ENCODE assay signal across 12 cellular contexts in the genomic region with DNA sequence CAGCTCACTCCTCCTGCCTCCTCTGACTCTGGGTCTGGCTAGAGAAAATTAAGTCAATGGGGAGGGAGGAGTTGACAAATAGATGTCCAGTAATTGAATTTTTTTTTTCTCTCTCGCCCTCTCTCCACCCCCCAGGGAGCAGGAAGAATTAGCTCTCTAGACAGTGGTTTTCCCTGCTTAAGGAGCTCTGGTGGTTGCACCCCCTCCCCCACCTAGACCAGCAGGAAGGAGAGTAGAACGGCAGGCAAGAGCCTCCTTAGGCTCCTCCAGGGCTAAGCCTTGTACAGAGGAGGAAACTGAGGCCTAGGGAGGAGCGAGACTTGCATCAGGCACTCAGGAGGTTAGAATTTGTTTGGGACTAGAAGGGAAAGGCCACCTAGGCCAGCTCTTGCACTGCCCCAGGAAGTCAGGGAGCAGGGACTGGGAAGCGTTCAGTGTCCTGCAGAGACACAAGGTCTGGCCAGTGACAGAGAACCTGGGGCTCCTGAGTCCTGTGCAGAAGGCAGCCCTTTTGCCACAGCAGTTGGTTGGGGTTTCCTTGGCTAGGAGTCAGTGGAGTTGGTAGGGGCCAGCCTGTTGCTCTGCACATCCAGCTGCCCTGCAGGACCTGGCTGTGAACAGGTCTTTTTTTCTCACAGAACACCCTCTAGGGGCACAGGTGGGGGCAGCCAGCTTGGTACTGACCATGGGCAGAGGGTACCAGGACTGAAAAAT. TPM values are rescaled to one million over a fixed set of nuclear protein-coding genes. Genes with fewer than 3 reads are reported as not detected.
DNase-seq lines count a peak whose midpoint lies in the region; ATAC-seq and TF ChIP-seq lines count a peak whose summit lies in the region.
"Had no signal": no experiment of that assay in that cellular context is flagged by ENCODE, and none has a peak within 500 bp of the region (broad histone marks: within the 10 kb centered on the region; RNA-seq: fewer than 3 reads in every experiment).

No MANE protein-coding gene starts in this region.

- no peak for TF ChIP-seq CTCF in osteocyte (IDR thresholded peaks at IDR 0.05)

- no peak overlapping the region for H3K27ac Mint-ChIP-seq in osteocyte (ENCODE audit: unreplicated experiment)

- H3K27ac ChIP-seq in effector memory CD4-positive, alpha-beta T cell (ENCODE audit: insufficient read depth, low read length, poor library complexity, severe bottlenecking): no peak overlapping the region
- H3K27ac ChIP-seq: adrenal gland, heart right ventricle, tibial artery had no signal

- DNase-seq in G401 (ENCODE audit: low spot score): peak; percentile 44
- peak; percentile 67 for DNase-seq in NCI-H82 treated with DMSO at 0.1 percent for 48 hours (lab: John Stamatoyannopoulos, UW; ENCODE audit: unreplicated experiment)
- no peak for DNase-seq in effector memory CD4-positive, alpha-beta T cell
- no peak for DNase-seq in osteocyte (ENCODE audit: extremely low spot score, unreplicated experiment)
- DNase-seq in activated CD8-positive, alpha-beta memory T cell treated with anti-CD3 and anti-CD28 coated beads for 24 hours: no peak
- DNase-seq: heart right ventricle, sigmoid colon, tibial artery had no signal

- H3K9me3 ChIP-seq in effector memory CD4-positive, alpha-beta T cell (ENCODE audit: control insufficient read depth, low read length): no peaks in the 10 kb centered on the region
- H3K9me3 ChIP-seq: adrenal gland, sigmoid colon, tibial artery had no signal

- H3K27me3 ChIP-seq in effector memory CD4-positive, alpha-beta T cell (replicated peaks; ENCODE audit: control insufficient read depth, insufficient read depth, low read length, poor library complexity, severe bottlenecking): peaks cover 5% of the 10 kb centered on the region
- H3K27me3 ChIP-seq: sigmoid colon had no signal

- H3K4me3 ChIP-seq in effector memory CD4-positive, alpha-beta T cell (ENCODE audit: insufficient read depth, low read depth, low read length, poor library complexity, severe bottlenecking): peak overlapping the region; percentile 48

- peak overlapping the region; percentile 57 for H3K4me3 Mint-ChIP-seq in osteocyte (ENCODE audit: unreplicated experiment)

- in situ Hi-C loops in G401 (cut with HindIII; ENCODE audit: low sequenced_read_pairs): no loop called here

- peaks cover 12% of the 10 kb centered on the region for H3K4me1 ChIP-seq in effector memory CD4-positive, alpha-beta T cell (ENCODE audit: control insufficient read depth, insufficient read depth, low read length, poor library complexity, severe bottlenecking)

- ATAC-seq in GM21825 (IDR thresholded peaks at IDR 0.05; ENCODE audit: unreplicated experiment): no peak
- no peak for ATAC-seq in GM18868 (IDR thresholded peaks at IDR 0.05; ENCODE audit: unreplicated experiment)
- no peak for ATAC-seq in GM18520 (IDR thresholded peaks at IDR 0.05; ENCODE audit: unreplicated experiment)

- H3K9me3 Mint-ChIP-seq in osteocyte (ENCODE audit: unreplicated experiment): no peaks in the 10 kb centered on the region

- H3K36me3 Mint-ChIP-seq in osteocyte (ENCODE audit: unreplicated experiment): no peaks in the 10 kb centered on the region

- H3K27me3 Mint-ChIP-seq in osteocyte (ENCODE audit: unreplicated experiment): peaks cover 49% of the 10 kb centered on the region

- H3K4me1 Mint-ChIP-seq in osteocyte (ENCODE audit: unreplicated experiment): peaks cover 9% of the 10 kb centered on the region

- no peaks in the 10 kb centered on the region for H3K36me3 ChIP-seq in effector memory CD4-positive, alpha-beta T cell (ENCODE audit: control insufficient read depth, insufficient read depth, low read length)
- H3K36me3 ChIP-seq: adrenal gland, heart right ventricle, sigmoid colon, tibial artery had no signal

RNA-seq across cellular contexts. Expression of gene ACOT11, which starts 49.5 kb away (rescaled TPM):
- 7.1 and 13.6 TPM in 2 replicates for total RNA-seq in G401 (2014; rRNA removed; shearing (Covaris generic))
- total RNA-seq in osteocyte: 0.24 and 0.35 TPM in 2 replicates

Comparison
In these comparisons a context has a peak if more than half of its experiments do, and no peak if none do; other contexts are left out.
1. DNase-seq: peak in G401 (single experiment) and NCI-H82 treated with DMSO at 0.1 percent for 48 hours (single experiment); none in effector memory CD4-positive, alpha-beta T cell (0 of 3), osteocyte (single experiment) and activated CD8-positive, alpha-beta memory T cell treated with anti-CD3 and anti-CD28 coated beads for 24 hours (single experiment).